8 cellular contexts compared by ENCODE assay signal in genomic region chr1:150979723-150980056, GRCh38. TPM values are rescaled to one million over a fixed set of nuclear protein-coding genes. Genes with fewer than 3 reads are reported as not detected.
A peak's percentile ranks its signal among the peaks of the same experiment; 100 is the strongest.
DNase-seq lines count a peak whose midpoint lies in the region; ATAC-seq, FAIRE-seq and TF ChIP-seq lines count a peak whose summit lies in the region.

No MANE protein-coding gene starts in this region.

- H2BK5ac ChIP-seq in IMR-90 (ENCODE audit: low read depth, low read length, poor library complexity, severe bottlenecking), result no peak overlapping the region

- no peak for TF ChIP-seq CTCF in IMR-90 (conservative IDR thresholded peaks at IDR 0.05; ENCODE audit: low read depth, low read length)
- TF ChIP-seq CTCF in body of pancreas (IDR thresholded peaks at IDR 0.05), result no peak
- TF ChIP-seq CTCF in neutrophil (IDR thresholded peaks at IDR 0.05), result no peak

- CTCF ChIA-PET in CD8-positive, alpha-beta memory T cell (lab: Charles Lee), result interaction anchor here (0.9 to 9.3 kb wide), 7 partner anchors 11 to 192 kb away, joined by 3 to 46 read pairs (median 3); partner anchors contain the start of gene MINDY1
- CTCF ChIA-PET in IMR-90 (lab: Yijun Ruan, JAX), result interaction anchor here (0.6 to 2.4 kb wide), 5 partner anchors 13 to 718 kb away, joined by 3 to 10 read pairs (median 3); partner anchors contain the start of genes C1orf56 and MINDY1

- H4K8ac ChIP-seq in IMR-90 (ENCODE audit: low read depth in 2 of 2, low read length in 2 of 2), result no peak overlapping the region; a peak in 1 of 4 replicates

- peak overlapping the region in 4 of 7 donors; percentile 25 to 82 (median 62) for H3K4me3 Mint-ChIP-seq in CD8-positive, alpha-beta memory T cell

- no peaks in the 10 kb centered on the region for H3K36me3 ChIP-seq in CD8-positive, alpha-beta memory T cell (ENCODE audit: insufficient read depth, low read length)
- H3K36me3 ChIP-seq in IMR-90 (ENCODE audit: control insufficient read depth, insufficient read depth, low read length) (no peaks in the 10 kb centered on the region), body of pancreas (replicated peaks in 1 of 2; ENCODE audit: insufficient read depth in 1 of 2, low read depth in 2 of 2) (no peaks in the 10 kb centered on the region), neutrophil (no peaks in the 10 kb centered on the region)

- H3K9ac ChIP-seq in IMR-90 (ENCODE audit: low read depth, low read length), result no peak overlapping the region

- POLR2A ChIA-PET in CD8-positive, alpha-beta memory T cell (lab: Charles Lee), result no interaction called here
- POLR2A ChIA-PET in IMR-90 (lab: Charles Lee; ENCODE audit: unreplicated experiment), result no interaction called here

- no peak overlapping the region for H2AFZ ChIP-seq in IMR-90 (replicated peaks; ENCODE audit: low read length, poor library complexity)

- TF ChIP-seq POLR2A in IMR-90 (IDR thresholded peaks at IDR 0.05; ENCODE audit: low read depth, low read length) (no peak), body of pancreas (IDR thresholded peaks at IDR 0.05) (no peak), H54 (IDR thresholded peaks at IDR 0.05; ENCODE audit: low read depth, low read length) (no peak)

- no peak for DNase-seq in CD8-positive, alpha-beta memory T cell
- no peak for DNase-seq in IMR-90
- DNase-seq in body of pancreas, result no peak
- DNase-seq in NCI-H748 treated with DMSO at 0.1 percent for 48 hours (lab: John Stamatoyannopoulos, UW), result no peak
- DNase-seq in H54 (ENCODE audit: insufficient read length, low spot score), result no peak

- no CpG with 5 or more reads among the region's 5 CpGs for WGBS in IMR-90 (ENCODE audit: extremely low coverage in 2 of 2, insufficient read length in 1 of 2), 2 experiments
- 1 to 6% methylated on average over 5 of the region's 5 CpGs for WGBS in body of pancreas, 2 donors

- TF ChIP-seq RAD21 in IMR-90 (IDR thresholded peaks at IDR 0.05; ENCODE audit: low read length), result no peak

- dilution Hi-C loops in IMR-90 (cut with HindIII; ENCODE audit: low sequenced_read_pairs, unreplicated experiment), result no loop called here

- H3K36me3 Mint-ChIP-seq in CD8-positive, alpha-beta memory T cell, result no peaks in the 10 kb centered on the region

- H3K18ac ChIP-seq in IMR-90 (ENCODE audit: low read depth, low read length), result no peak overlapping the region

- peaks cover 0 to 4% of the 10 kb centered on the region in 2 experiments; a peak in 1 of 4 replicates for H3K79me1 ChIP-seq in IMR-90 (ENCODE audit: low read depth in 1 of 2, low read length in 2 of 2)

- H3K23ac ChIP-seq in IMR-90 (ENCODE audit: low read depth, low read length), result no peak overlapping the region

- H3K4me1 ChIP-seq in CD8-positive, alpha-beta memory T cell (ENCODE audit: insufficient read depth, low read length), result peaks cover 33% of the 10 kb centered on the region
- peaks cover 22% of the 10 kb centered on the region for H3K4me1 ChIP-seq in IMR-90 (ENCODE audit: control insufficient read depth, insufficient read depth, low read length)
- H3K4me1 ChIP-seq in body of pancreas, result peaks cover 55% of the 10 kb centered on the region
- H3K4me1 ChIP-seq in neutrophil (ENCODE audit: control insufficient read depth in 1 of 2, insufficient read depth in 1 of 2, low read depth in 1 of 2, low read length in 1 of 2), result peaks cover 49 to 53% of the 10 kb centered on the region in 2 experiments

- H2BK20ac ChIP-seq in IMR-90 (ENCODE audit: low read depth, low read length), result no peak overlapping the region; the same call in 1 of the 2 replicates

- H3K9me3 Mint-ChIP-seq in CD8-positive, alpha-beta memory T cell, result no peaks in the 10 kb centered on the region

- H3K56ac ChIP-seq in IMR-90 (ENCODE audit: extremely low read depth, insufficient read depth, low read length), result no peak overlapping the region

- no peak overlapping the region for H3K4ac ChIP-seq in IMR-90 (ENCODE audit: low read depth, low read length)

- FAIRE-seq in H54 (lab: Jason Lieb, UNC), result no peak

- H3K27ac ChIP-seq in CD8-positive, alpha-beta memory T cell (ENCODE audit: low read depth, low read length), result peak overlapping the region; percentile 45
- no peak overlapping the region for H3K27ac ChIP-seq in IMR-90 (ENCODE audit: insufficient read depth, low read length)
- H3K27ac ChIP-seq in body of pancreas, result peak overlapping the region; percentile 36 to 82 (median 82)
- peak overlapping the region; percentile 97 for H3K27ac ChIP-seq in neutrophil

- ATAC-seq in IMR-90 (ENCODE audit: low read depth), result no peak
- no peak for ATAC-seq in body of pancreas
- ATAC-seq in HG03469 (IDR thresholded peaks at IDR 0.05; ENCODE audit: unreplicated experiment), result no peak
- ATAC-seq in GM19455 (IDR thresholded peaks at IDR 0.05; ENCODE audit: unreplicated experiment), result no peak

- peak overlapping the region in 3 of 8 donors; percentile 38 to 81 (median 73) for H3K27ac Mint-ChIP-seq in CD8-positive, alpha-beta memory T cell

- H4K91ac ChIP-seq in IMR-90 (ENCODE audit: insufficient read depth, low read depth, low read length), result no peak overlapping the region

- H4K20me1 ChIP-seq in IMR-90 (ENCODE audit: insufficient read depth, low read length), result no peaks in the 10 kb centered on the region

- H3K4me2 ChIP-seq in IMR-90 (ENCODE audit: low read depth, low read length), result no peak overlapping the region

- no TSS peak for BruUV-seq in IMR-90 (replicated peaks; lab: Mats Ljungman, UMichigan)

- H3K9me1 ChIP-seq in IMR-90 (ENCODE audit: insufficient read depth, low read length), result peaks cover 7% of the 10 kb centered on the region

- H2BK120ac ChIP-seq in IMR-90 (ENCODE audit: low read depth, low read length), result no peak overlapping the region

- no peak overlapping the region for H3K4me3 ChIP-seq in CD8-positive, alpha-beta memory T cell (ENCODE audit: low read length)
- H3K4me3 ChIP-seq in IMR-90 (ENCODE audit: insufficient read depth, low read depth, low read length) (no peak overlapping the region), body of pancreas (no peak overlapping the region), neutrophil (ENCODE audit: low read depth in 1 of 2, low read length in 1 of 2) (peak overlapping the region; percentile 41 to 79)

- H2AK5ac ChIP-seq in IMR-90 (ENCODE audit: low read depth, low read length), result peak overlapping the region; percentile 20; the same call in 1 of the 2 replicates

- intact Hi-C loops in IMR-90 (cut with micrococcal nuclease), result no loop called here
- intact Hi-C loops in body of pancreas (cut with DNase I), result no loop called here

- H3K27me3 ChIP-seq in CD8-positive, alpha-beta memory T cell (ENCODE audit: insufficient read depth, low read length, poor library complexity, severe bottlenecking), result no peaks in the 10 kb centered on the region
- H3K27me3 ChIP-seq in IMR-90 (ENCODE audit: control insufficient read depth, insufficient read depth, low read length), result no peaks in the 10 kb centered on the region; the same call in 1 of the 2 replicates
- H3K27me3 ChIP-seq in body of pancreas, result no peaks in the 10 kb centered on the region
- H3K27me3 ChIP-seq in neutrophil, result no peaks in the 10 kb centered on the region

- in situ Hi-C loops in IMR-90 (cut with MboI; ENCODE audit: low sequenced_read_pairs), result loop anchor here (10.0 kb wide), 1 partner anchor 55 kb away; the partner anchor contains the start of gene BNIPL

- H3K4me1 Mint-ChIP-seq in CD8-positive, alpha-beta memory T cell, result peaks cover 30 to 37% (median 36%) of the 10 kb centered on the region in 3 donors

- no peak overlapping the region for H4K5ac ChIP-seq in IMR-90 (ENCODE audit: low read depth, low read length)

- H3K14ac ChIP-seq in IMR-90 (replicated peaks; ENCODE audit: low read depth, low read length), result no peak overlapping the region

- no peak overlapping the region for H2BK15ac ChIP-seq in IMR-90 (ENCODE audit: low read depth, low read length)

- no peaks in the 10 kb centered on the region for H3K27me3 Mint-ChIP-seq in CD8-positive, alpha-beta memory T cell

- no peaks in the 10 kb centered on the region for H3K9me3 ChIP-seq in CD8-positive, alpha-beta memory T cell (ENCODE audit: low read length)
- H3K9me3 ChIP-seq in IMR-90 (ENCODE audit: control insufficient read depth, insufficient read depth, low read length) (no peaks in the 10 kb centered on the region), body of pancreas (no peaks in the 10 kb centered on the region), neutrophil (no peaks in the 10 kb centered on the region)

- no peak overlapping the region for H2AK9ac ChIP-seq in IMR-90 (replicated peaks; ENCODE audit: low read depth, low read length, poor library complexity)

RNA-seq across cellular contexts. Expression of gene ANXA9, which starts 2.4 kb away (rescaled TPM):
- total RNA-seq in CD8-positive, alpha-beta memory T cell, result not detected
- polyA plus RNA-seq in CD8-positive, alpha-beta memory T cell, result not detected
- total RNA-seq in IMR-90 (2012; rRNA removed) (under 0.01 and 0.36 TPM in 2 replicates), body of pancreas (10 to 100 TPM; 17.4 to 33.3 TPM)
- polyA plus RNA-seq in IMR-90 (2012; rRNA removed), result 0.16 and 0.21 TPM in 2 replicates
- 0.23 and 0.24 TPM in 2 replicates for polyA plus RNA-seq in IMR-90 (2012; cell fraction: cytosol; rRNA removed)
- 0.25 and 0.26 TPM in 2 replicates for polyA plus RNA-seq in IMR-90 (2012; cell fraction: nucleus; rRNA removed; ENCODE audit: low replicate concordance)

RNA-seq across cellular contexts. Expression of gene CERS2, which starts 5.1 kb away (rescaled TPM):
- total RNA-seq in CD8-positive, alpha-beta memory T cell, result 100 to 1,000 TPM; 224 to 232 TPM
- polyA plus RNA-seq in CD8-positive, alpha-beta memory T cell, result 167 TPM
- total RNA-seq in IMR-90 (2012; rRNA removed), result 99.2 and 118 TPM in 2 replicates
- 126 and 127 TPM in 2 replicates for polyA plus RNA-seq in IMR-90 (2012; rRNA removed)
- polyA plus RNA-seq in IMR-90 (2012; cell fraction: cytosol; rRNA removed), result 70.7 and 75.7 TPM in 2 replicates
- 51.7 and 154 TPM in 2 replicates for polyA plus RNA-seq in IMR-90 (2012; cell fraction: nucleus; rRNA removed; ENCODE audit: low replicate concordance)
- total RNA-seq in body of pancreas, result 10 to 100 TPM; 70.9 to 84.8 TPM

RNA-seq across cellular contexts. Expression of gene MINDY1, which starts 27.0 kb away (rescaled TPM):
- 1 to 10 TPM; 5.7 to 6.3 TPM for total RNA-seq in CD8-positive, alpha-beta memory T cell
- polyA plus RNA-seq in CD8-positive, alpha-beta memory T cell, result 1.8 TPM
- 5.8 and 6.6 TPM in 2 replicates for total RNA-seq in IMR-90 (2012; rRNA removed)
- 6.6 and 7.3 TPM in 2 replicates for polyA plus RNA-seq in IMR-90 (2012; rRNA removed)
- 5.4 and 6.1 TPM in 2 replicates for polyA plus RNA-seq in IMR-90 (2012; cell fraction: cytosol; rRNA removed)
- 18.8 TPM in 2 replicates for polyA plus RNA-seq in IMR-90 (2012; cell fraction: nucleus; rRNA removed; ENCODE audit: low replicate concordance)
- 10 to 100 TPM; 36.3 to 39.2 TPM for total RNA-seq in body of pancreas

RNA-seq across cellular contexts. Expression of gene PRUNE1, which starts 28.6 kb away (rescaled TPM):
- total RNA-seq in CD8-positive, alpha-beta memory T cell, result 10 to 100 TPM; 14.6 to 16.8 TPM
- 49.4 TPM for polyA plus RNA-seq in CD8-positive, alpha-beta memory T cell
- total RNA-seq in IMR-90 (2012; rRNA removed) (7.9 and 8.6 TPM in 2 replicates), body of pancreas (10 to 100 TPM; 15.8 to 19.4 TPM)
- polyA plus RNA-seq in IMR-90 (2012; rRNA removed), result 9.4 and 9.6 TPM in 2 replicates
- 4.6 and 6.5 TPM in 2 replicates for polyA plus RNA-seq in IMR-90 (2012; cell fraction: cytosol; rRNA removed)
- polyA plus RNA-seq in IMR-90 (2012; cell fraction: nucleus; rRNA removed; ENCODE audit: low replicate concordance), result 3.4 and 9.4 TPM in 2 replicates

RNA-seq across cellular contexts. Expression of gene SETDB1, which starts 53.5 kb away (rescaled TPM):
- 10 to 100 TPM; 45.4 to 47.5 TPM for total RNA-seq in CD8-positive, alpha-beta memory T cell
- 15.5 TPM for polyA plus RNA-seq in CD8-positive, alpha-beta memory T cell
- total RNA-seq in IMR-90 (2012; rRNA removed) (22.9 and 24.7 TPM in 2 replicates), body of pancreas (10 to 100 TPM; 26.5 to 45.2 TPM)
- 16.6 and 18.7 TPM in 2 replicates for polyA plus RNA-seq in IMR-90 (2012; rRNA removed)
- 5.0 and 6.3 TPM in 2 replicates for polyA plus RNA-seq in IMR-90 (2012; cell fraction: cytosol; rRNA removed)
- polyA plus RNA-seq in IMR-90 (2012; cell fraction: nucleus; rRNA removed; ENCODE audit: low replicate concordance), result 24.4 and 71.3 TPM in 2 replicates

Comparison
In these comparisons a context has a peak if more than half of its experiments do, and no peak if none do; other contexts are left out.
1. H3K4me3 ChIP-seq: peak in neutrophil (2 of 2); none in CD8-positive, alpha-beta memory T cell (single experiment), IMR-90 (single experiment) and body of pancreas (0 of 2).
2. RNA of gene ANXA9, which starts 2.4 kb away (total RNA-seq): 17.4 to 33.3 TPM in body of pancreas; under 0.01 to 0.36 TPM in IMR-90 and not detected in CD8-positive, alpha-beta memory T cell; every median in the first group is over 10 times any median in the second.